ENCODE assay signal across 27 cellular contexts in genomic region chr9:125968975-125969374, GRCh38.
"Had no signal": no experiment of that assay in that cellular context is flagged by ENCODE, and none has a peak within 500 bp of the region (broad histone marks: within the 10 kb centered on the region; RNA-seq: fewer than 3 reads in every experiment).

No MANE protein-coding gene starts in this region.

- H3K9me3 Mint-ChIP-seq: natural killer cell treated with Interleukin-12 subunit alpha and Interleukin-12 subunit beta and Interleukin-15 and Interleukin-18, amount 100 ng/mL, for 72 hours; neural crest cell; stimulated activated effector memory CD8-positive, alpha-beta T cell treated with anti-CD3 and anti-CD28 coated beads, Interleukin-12 subunit alpha, Interleukin-12 subunit beta, amount 100 ng/mL, for 72 hours; stimulated activated naive CD8-positive, alpha-beta T cell treated with anti-CD3 and anti-CD28 coated beads, Interleukin-15, Interleukin-2, amounts not matched to agents 100 ng/mL and 50 ng/mL, for 24 hours had no signal

- ATAC-seq: heart right ventricle; left ventricle myocardium superior; lower lobe of right lung; natural killer cell treated with Interleukin-12 subunit alpha and Interleukin-12 subunit beta and Interleukin-15 and Interleukin-18, amount 100 ng/mL, for 72 hours; pancreas; right cardiac atrium; stimulated activated effector memory CD8-positive, alpha-beta T cell treated with anti-CD3 and anti-CD28 coated beads, Interleukin-12 subunit alpha, Interleukin-12 subunit beta, amount 100 ng/mL, for 72 hours; upper lobe of right lung had no signal

- H3K36me3 ChIP-seq: prostate gland, thoracic aorta, transverse colon, uterus had no signal

- H3K4me3 Mint-ChIP-seq: natural killer cell treated with Interleukin-12 subunit alpha and Interleukin-12 subunit beta and Interleukin-15 and Interleukin-18, amount 100 ng/mL, for 72 hours; neural crest cell; stimulated activated effector memory CD8-positive, alpha-beta T cell treated with anti-CD3 and anti-CD28 coated beads, Interleukin-12 subunit alpha, Interleukin-12 subunit beta, amount 100 ng/mL, for 72 hours; stimulated activated naive CD8-positive, alpha-beta T cell treated with anti-CD3 and anti-CD28 coated beads, Interleukin-15, Interleukin-2, amounts not matched to agents 100 ng/mL and 50 ng/mL, for 24 hours had no signal

- H3K9me3 ChIP-seq: esophagus muscularis mucosa, heart right ventricle, lower lobe of right lung, neutrophil, pancreas, prostate gland, sigmoid colon, thoracic aorta, transverse colon, upper lobe of right lung, uterus had no signal

- H3K27ac Mint-ChIP-seq: natural killer cell treated with Interleukin-12 subunit alpha and Interleukin-12 subunit beta and Interleukin-15 and Interleukin-18, amount 100 ng/mL, for 72 hours; stimulated activated effector memory CD8-positive, alpha-beta T cell treated with anti-CD3 and anti-CD28 coated beads, Interleukin-12 subunit alpha, Interleukin-12 subunit beta, amount 100 ng/mL, for 72 hours; stimulated activated naive CD8-positive, alpha-beta T cell treated with anti-CD3 and anti-CD28 coated beads, Interleukin-15, Interleukin-2, amounts not matched to agents 100 ng/mL and 50 ng/mL, for 24 hours had no signal

- DNase-seq: dermis blood vessel endothelial cell; effector memory CD4-positive, alpha-beta T cell; foreskin melanocyte; glutamatergic neuron; heart right ventricle; hippocampal formation; islet precursor cell; left ventricle myocardium superior; lower lobe of right lung; pancreas; right cardiac atrium; sigmoid colon; stimulated activated CD4-positive, alpha-beta T cell treated with anti-CD3 and anti-CD28 coated beads, Interleukin-2, amount 100 ng/mL, for 24 hours; stimulated activated CD4-positive, alpha-beta T cell treated with anti-CD3 and anti-CD28 coated beads, Interleukin-4, amount 100 ng/mL, for 24 hours; transverse colon; upper lobe of right lung; uterus had no signal

- H3K36me3 Mint-ChIP-seq: stimulated activated effector memory CD8-positive, alpha-beta T cell treated with anti-CD3 and anti-CD28 coated beads, Interleukin-12 subunit alpha, Interleukin-12 subunit beta, amount 100 ng/mL, for 72 hours had no signal

- H3K4me1 ChIP-seq: heart right ventricle, lower lobe of right lung, pancreas, prostate gland, transverse colon, upper lobe of right lung, uterus had no signal

- H3K4me3 ChIP-seq: coronary artery, esophagus muscularis mucosa, heart right ventricle, lower lobe of right lung, pancreas, prostate gland, sigmoid colon, thoracic aorta, transverse colon, upper lobe of right lung, uterus had no signal

- H3K27me3 Mint-ChIP-seq: natural killer cell treated with Interleukin-12 subunit alpha and Interleukin-12 subunit beta and Interleukin-15 and Interleukin-18, amount 100 ng/mL, for 72 hours; stimulated activated naive CD8-positive, alpha-beta T cell treated with anti-CD3 and anti-CD28 coated beads, Interleukin-15, Interleukin-2, amounts not matched to agents 100 ng/mL and 50 ng/mL, for 24 hours had no signal

- H3K27me3 ChIP-seq: esophagus muscularis mucosa, heart right ventricle, neutrophil, pancreas, sigmoid colon, transverse colon, upper lobe of right lung, uterus had no signal

- FAIRE-seq: endothelial cell of umbilical vein, pancreas had no signal

- H3K27ac ChIP-seq: coronary artery, esophagus muscularis mucosa, heart right ventricle, lower lobe of right lung, neutrophil, pancreas, prostate gland, sigmoid colon, thoracic aorta, transverse colon, upper lobe of right lung, uterus had no signal

- H3K4me1 Mint-ChIP-seq: neural crest cell had no signal
